ENCODE assay signal across 18 cellular contexts in genomic region chr10:71265201-71265575, GRCh38. TPM values are rescaled to one million over a fixed set of nuclear protein-coding genes. Genes with fewer than 3 reads are reported as not detected.
"Had no signal": no experiment of that assay in that cellular context is flagged by ENCODE, and none has a peak within 500 bp of the region (broad histone marks: within the 10 kb centered on the region; RNA-seq: fewer than 3 reads in every experiment).

No MANE protein-coding gene starts in this region.

- H3K9me3 Mint-ChIP-seq: activated naive CD4-positive, alpha-beta T cell treated with anti-CD3 and anti-CD28 coated beads for 36 hours; activated T-helper 2 cell treated with anti-CD3 and anti-CD28 coated beads, Interferon-gamma antibody, Interleukin-2, Interleukin-4, amounts not matched to agents 10 μg/mL and 5 μg/mL and 100 μg/mL, durations not matched to agents 14 hours and 24 hours and 36 hours; stimulated activated memory B cell treated with anti-CD40 and anti-IgM and Interleukin-4, amounts not matched to agents 10 μg/mL and 1 μg/mL and 100 μg/mL, for 72 hours had no signal

- H3K9me3 ChIP-seq: esophagus muscularis mucosa, neutrophil, tibial nerve had no signal

- H3K36me3 Mint-ChIP-seq: activated CD8-positive, alpha-beta memory T cell treated with anti-CD3 and anti-CD28 coated beads, Interleukin-2, amount 10 ng/mL, durations not matched to agents 7 days and 5 days; naive thymus-derived CD4-positive, alpha-beta T cell; stimulated activated memory B cell treated with anti-CD40 and anti-IgM and Interleukin-4, amounts not matched to agents 10 μg/mL and 1 μg/mL and 100 μg/mL, for 72 hours had no signal

- H3K4me3 Mint-ChIP-seq: activated CD8-positive, alpha-beta memory T cell treated with anti-CD3 and anti-CD28 coated beads, Interleukin-2, amount 10 ng/mL, durations not matched to agents 7 days and 5 days; activated naive CD4-positive, alpha-beta T cell treated with anti-CD3 and anti-CD28 coated beads for 36 hours; naive thymus-derived CD4-positive, alpha-beta T cell; stimulated activated memory B cell treated with anti-CD40 and anti-IgM and Interleukin-4, amounts not matched to agents 10 μg/mL and 1 μg/mL and 100 μg/mL, for 72 hours had no signal

- H3K27ac Mint-ChIP-seq: activated CD8-positive, alpha-beta memory T cell treated with anti-CD3 and anti-CD28 coated beads, Interleukin-2, amount 10 ng/mL, durations not matched to agents 7 days and 5 days; activated naive CD4-positive, alpha-beta T cell treated with anti-CD3 and anti-CD28 coated beads for 36 hours; activated T-helper 2 cell treated with anti-CD3 and anti-CD28 coated beads, Interferon-gamma antibody, Interleukin-2, Interleukin-4, amounts not matched to agents 10 μg/mL and 5 μg/mL and 100 μg/mL, durations not matched to agents 14 hours and 24 hours and 36 hours; naive thymus-derived CD4-positive, alpha-beta T cell; stimulated activated memory B cell treated with anti-CD40 and anti-IgM and Interleukin-4, amounts not matched to agents 10 μg/mL and 1 μg/mL and 100 μg/mL, for 72 hours had no signal

- H3K4me3 ChIP-seq: esophagus muscularis mucosa, tibial nerve had no signal

- H3K27me3 ChIP-seq: esophagus muscularis mucosa, neutrophil, tibial nerve had no signal

- DNase-seq: activated CD4-positive, alpha-beta T cell treated with anti-CD3 and anti-CD28 coated beads for 1 hour; activated CD4-positive, alpha-beta T cell treated with anti-CD3 and anti-CD28 coated beads, Interleukin-2, amount 50 U/mL, for 48 hours; activated CD8-positive, alpha-beta memory T cell treated with anti-CD3 and anti-CD28 coated beads, Interleukin-2, amount 10 ng/mL, durations not matched to agents 7 days and 5 days; activated naive CD4-positive, alpha-beta T cell treated with anti-CD3 and anti-CD28 coated beads for 36 hours; activated T-cell treated with anti-CD3 and anti-CD28 coated beads, Interleukin-2, amount 50 U/mL, for 1 hour; hypothalamus; kidney; midbrain; naive thymus-derived CD4-positive, alpha-beta T cell; stimulated activated CD4-positive, alpha-beta T cell treated with anti-CD3 and anti-CD28 coated beads, Interleukin-12 subunit alpha, Interleukin-12 subunit beta, amount 100 ng/mL, for 4 hours; stimulated activated CD4-positive, alpha-beta T cell treated with anti-CD3 and anti-CD28 coated beads, Interleukin-2, amount 100 ng/mL, for 24 hours had no signal

- H3K36me3 ChIP-seq: esophagus muscularis mucosa, neutrophil, tibial nerve had no signal

- H3K27ac ChIP-seq: esophagus muscularis mucosa, neutrophil, tibial nerve, VCaP had no signal

- H3K4me1 Mint-ChIP-seq: activated CD8-positive, alpha-beta memory T cell treated with anti-CD3 and anti-CD28 coated beads, Interleukin-2, amount 10 ng/mL, durations not matched to agents 7 days and 5 days; stimulated activated memory B cell treated with anti-CD40 and anti-IgM and Interleukin-4, amounts not matched to agents 10 μg/mL and 1 μg/mL and 100 μg/mL, for 72 hours had no signal

- ATAC-seq: activated CD8-positive, alpha-beta memory T cell treated with anti-CD3 and anti-CD28 coated beads, Interleukin-2, amount 10 ng/mL, durations not matched to agents 7 days and 5 days; naive thymus-derived CD4-positive, alpha-beta T cell; stimulated activated memory B cell treated with anti-CD40 and anti-IgM and Interleukin-4, amounts not matched to agents 10 μg/mL and 1 μg/mL and 100 μg/mL, for 72 hours had no signal

- H3K27me3 Mint-ChIP-seq: activated CD8-positive, alpha-beta memory T cell treated with anti-CD3 and anti-CD28 coated beads, Interleukin-2, amount 10 ng/mL, durations not matched to agents 7 days and 5 days; naive thymus-derived CD4-positive, alpha-beta T cell; stimulated activated memory B cell treated with anti-CD40 and anti-IgM and Interleukin-4, amounts not matched to agents 10 μg/mL and 1 μg/mL and 100 μg/mL, for 72 hours had no signal

RNA-seq across cellular contexts. Expression of gene UNC5B, which starts 52.8 kb away (rescaled TPM):
- total RNA-seq: activated T-helper 2 cell treated with anti-CD3 and anti-CD28 coated beads, Interferon-gamma antibody, Interleukin-2, Interleukin-4, amounts not matched to agents 10 μg/mL and 5 μg/mL and 100 μg/mL, durations not matched to agents 14 hours and 24 hours and 36 hours; T-helper 1 cell treated with Interleukin-12 subunit alpha and Interleukin-12 subunit beta and Interleukin-4 antibody, amounts not matched to agents 30 ng/mL and 1 ng/mL, for 36 hours had no signal
